31 cellular contexts compared by ENCODE assay signal in the genomic region with DNA sequence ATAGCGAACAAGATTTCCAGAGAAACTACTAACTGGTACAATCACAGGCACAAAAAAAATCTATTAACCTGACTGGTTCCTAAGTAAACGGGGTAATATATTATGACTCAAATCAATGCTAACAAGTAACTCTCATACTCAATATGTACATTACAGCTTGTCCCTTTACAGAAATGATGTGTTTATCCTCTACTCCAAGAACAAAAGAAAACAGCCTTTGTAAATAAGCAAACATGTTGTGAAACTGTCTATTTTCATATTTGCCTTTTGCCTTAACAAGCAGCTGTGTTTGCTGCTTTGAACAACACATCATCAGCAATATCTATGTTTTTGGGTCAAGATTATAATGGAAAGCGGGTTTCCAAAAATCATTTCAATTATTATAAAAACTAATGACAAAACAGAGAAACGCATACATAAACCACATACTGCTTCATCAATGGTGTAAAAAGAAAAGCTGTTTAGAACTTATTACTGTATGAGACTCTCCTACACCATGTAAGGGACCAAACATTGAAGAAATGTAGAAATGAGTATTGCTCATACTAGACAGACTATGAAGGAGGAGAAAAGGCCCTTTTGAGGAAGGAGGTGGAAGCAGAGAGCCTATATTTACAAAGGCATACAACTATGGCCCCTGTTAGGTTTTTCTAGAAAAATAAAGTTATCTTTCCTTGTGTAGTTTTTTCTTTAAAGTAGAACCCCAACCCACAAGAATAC. TPM values are rescaled to one million over a fixed set of nuclear protein-coding genes. Genes with fewer than 3 reads are reported as not detected.
DNase-seq lines count a peak whose midpoint lies in the region; ATAC-seq and TF ChIP-seq lines count a peak whose summit lies in the region.
"Had no signal": no experiment of that assay in that cellular context is flagged by ENCODE, and none has a peak within 500 bp of the region (broad histone marks: within the 10 kb centered on the region; RNA-seq: fewer than 3 reads in every experiment).

No MANE protein-coding gene starts in this region.

- H4K91ac ChIP-seq in mesenchymal stem cell (ENCODE audit: low read length), result no peak overlapping the region

- H3K14ac ChIP-seq in mesenchymal stem cell (ENCODE audit: low read length in 2 of 2), result no peak overlapping the region

- H2BK5ac ChIP-seq in mesenchymal stem cell (ENCODE audit: low read depth, low read length, poor library complexity, severe bottlenecking), result no peak overlapping the region

- no peak for TF ChIP-seq CTCF in 22Rv1 (IDR thresholded peaks at IDR 0.05)

- ATAC-seq in GM18511 (IDR thresholded peaks at IDR 0.05; ENCODE audit: unreplicated experiment) (peak; percentile 51), HG03432 (IDR thresholded peaks at IDR 0.05; ENCODE audit: unreplicated experiment) (peak; percentile 45)
- ATAC-seq: activated CD8-positive, alpha-beta memory T cell treated with anti-CD3 and anti-CD28 coated beads, Interleukin-2, amount 10 ng/mL, durations not matched to agents 7 days and 5 days; activated T-cell treated with anti-CD3 and anti-CD28 coated beads, Interleukin-2, amount 50 U/mL, for 4 hours had no signal

- no peak overlapping the region for H2AK5ac ChIP-seq in mesenchymal stem cell (ENCODE audit: low read length, severe bottlenecking)

- H3K79me1 ChIP-seq in mesenchymal stem cell (replicated peaks; ENCODE audit: low read length, poor library complexity, severe bottlenecking), result peaks cover 14% of the 10 kb centered on the region

- no peak overlapping the region for H3K23ac ChIP-seq in mesenchymal stem cell (ENCODE audit: low read length in 2 of 2)

- H3K27me3 ChIP-seq in mesenchymal stem cell (ENCODE audit: control insufficient read depth in 1 of 2, insufficient read depth in 1 of 2, low read length in 2 of 2), result no peaks in the 10 kb centered on the region
- H3K27me3 ChIP-seq: colonic mucosa, ovary, spleen had no signal

- WGBS in mesenchymal stem cell, result 100% methylated on average over 2 of the region's 4 CpGs

- peak overlapping the region in 1 of 2 experiments; percentile 65 for H3K4me3 ChIP-seq in mesenchymal stem cell (ENCODE audit: insufficient read depth in 1 of 2, low read depth in 1 of 2, low read length in 2 of 2)
- H3K4me3 ChIP-seq: colonic mucosa, ovary, spleen, thoracic aorta had no signal

- no peak overlapping the region for H3K4ac ChIP-seq in mesenchymal stem cell (ENCODE audit: low read depth in 1 of 2, low read length in 2 of 2)

- no peak overlapping the region for H2AFZ ChIP-seq in mesenchymal stem cell (ENCODE audit: low read depth, low read length)

- no peak overlapping the region for H3K4me2 ChIP-seq in mesenchymal stem cell (ENCODE audit: low read length, poor library complexity, severe bottlenecking)

- H3K4me1 ChIP-seq in mesenchymal stem cell (ENCODE audit: control insufficient read depth, insufficient read depth, low read depth, low read length), result peaks cover 1% of the 10 kb centered on the region
- H3K4me1 ChIP-seq: colonic mucosa, spleen had no signal

- H3K36me3 ChIP-seq in mesenchymal stem cell (ENCODE audit: control insufficient read depth in 1 of 2, insufficient read depth in 2 of 2, low read depth in 1 of 2, low read length in 2 of 2), result no peaks in the 10 kb centered on the region
- H3K36me3 ChIP-seq: colonic mucosa, ovary, spleen, thoracic aorta had no signal

- H3K9ac ChIP-seq in mesenchymal stem cell (ENCODE audit: low read length), result peak overlapping the region; percentile 85

- H3K27ac ChIP-seq in 22Rv1 (peak overlapping the region; percentile 45), mesenchymal stem cell (ENCODE audit: low read length, poor library complexity, severe bottlenecking) (no peak overlapping the region)
- H3K27ac ChIP-seq: colonic mucosa, ovary, spleen, thoracic aorta had no signal

- DNase-seq in mesenchymal stem cell, result no peak
- no peak for DNase-seq in HuH-7 (ENCODE audit: low spot score)
- no peak for DNase-seq in NCI-H128 (lab: John Stamatoyannopoulos, UW; ENCODE audit: unreplicated experiment)
- no peak for DNase-seq in NCI-H526 treated with DMSO at 0.1 percent for 48 hours (lab: John Stamatoyannopoulos, UW)
- DNase-seq: activated B cell treated with CpG ODN at 0.5 μM for 24 hours; activated CD8-positive, alpha-beta memory T cell treated with anti-CD3 and anti-CD28 coated beads, Interleukin-2, amount 10 ng/mL, durations not matched to agents 7 days and 5 days; activated gamma-delta T cell; activated naive CD8-positive, alpha-beta T cell treated with anti-CD3 and anti-CD28 coated beads, Interleukin-2, amount 10 ng/mL, durations not matched to agents 7 days and 5 days; activated T-cell treated with anti-CD3 and anti-CD28 coated beads, Interleukin-2, amount 50 U/mL, for 4 hours; CD4-positive, alpha-beta T cell; colonic mucosa; effector CD8-positive, alpha-beta T cell; EL; GOT3; HFFc6; hippocampal formation; KG1; mammary epithelial cell; MM.1S; NCI-H1105 treated with DMSO at 0.1 percent for 48 hours; NCI-H2029 treated with DMSO at 0.1 percent for 48 hours; NCI-H2227 treated with DMSO at 0.1 percent for 48 hours; nephron progenitor cell; ovary; spleen; stimulated activated CD4-positive, alpha-beta T cell treated with anti-CD3 and anti-CD28 coated beads, Interleukin-2, amount 100 ng/mL, for 24 hours; T-helper 1 cell had no signal

- no peak overlapping the region for H2BK12ac ChIP-seq in mesenchymal stem cell (ENCODE audit: low read length in 2 of 2)

- H2BK120ac ChIP-seq in mesenchymal stem cell (ENCODE audit: low read depth, low read length), result no peak overlapping the region

- no peaks in the 10 kb centered on the region for H3K9me3 ChIP-seq in mesenchymal stem cell (ENCODE audit: control insufficient read depth, low read length)
- H3K9me3 ChIP-seq: colonic mucosa, ovary, spleen, thoracic aorta had no signal

- H2BK15ac ChIP-seq in mesenchymal stem cell (ENCODE audit: low read depth, poor library complexity, severe bottlenecking), result no peak overlapping the region

- H3K18ac ChIP-seq in mesenchymal stem cell (ENCODE audit: low read depth in 1 of 2, low read length in 2 of 2), result no peak overlapping the region

- H4K8ac ChIP-seq in mesenchymal stem cell (ENCODE audit: low read length), result no peak overlapping the region

RNA-seq across cellular contexts. Expression of a gene that starts 14.8 kb away (rescaled TPM):
- polyA plus RNA-seq in mesenchymal stem cell (2013, experiment 1 of 2), result 8.0 TPM
- polyA plus RNA-seq in mesenchymal stem cell (2013, experiment 2 of 2), result 6.4 TPM
